1 cellular context compared by ENCODE assay signal in the genomic region with DNA sequence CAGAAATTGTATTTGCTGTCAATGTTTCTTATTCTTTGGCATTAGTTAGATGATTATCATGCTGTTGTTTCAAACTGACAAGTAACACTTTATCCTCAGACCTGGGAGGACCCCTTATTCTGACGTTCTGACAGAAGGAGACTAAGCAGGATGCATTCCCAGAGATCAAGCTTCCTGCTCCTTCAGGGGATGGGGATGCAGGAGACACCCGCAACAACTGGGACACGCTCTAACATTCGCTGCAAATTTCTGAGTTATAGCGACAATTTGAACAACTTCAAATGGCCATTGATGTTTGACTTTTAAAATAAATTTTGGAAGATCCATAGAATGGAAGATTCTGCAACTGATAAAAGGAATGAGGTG.
TF ChIP-seq lines count a peak whose summit lies in the region.

No MANE protein-coding gene starts in this region.

TF ChIP-seq in K562, 482 proteins besides CTCF, POLR2A, EP300 and RAD21 (continued from another document):
- TF ChIP-seq, protein P1, sequence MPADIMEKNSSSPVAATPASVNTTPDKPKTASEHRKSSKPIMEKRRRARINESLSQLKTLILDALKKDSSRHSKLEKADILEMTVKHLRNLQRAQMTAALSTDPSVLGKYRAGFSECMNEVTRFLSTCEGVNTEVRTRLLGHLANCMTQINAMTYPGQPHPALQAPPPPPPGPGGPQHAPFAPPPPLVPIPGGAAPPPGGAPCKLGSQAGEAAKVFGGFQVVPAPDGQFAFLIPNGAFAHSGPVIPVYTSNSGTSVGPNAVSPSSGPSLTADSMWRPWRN (IDR thresholded peaks at IDR 0.05; ENCODE audit: low read depth): 0 out of 2 replicates have a peak, but pooled peaks have one; percentile 1
- TF ChIP-seq NRF1 (conservative IDR thresholded peaks at IDR 0.05 in 1 of 2, IDR thresholded peaks at IDR 0.05 in 1 of 2) (peak; percentile 25 to 38; a peak in 3 of 4 replicates), ZNF133 (CRISPR knock-in tag; IDR thresholded peaks at IDR 0.05) (no peak), MTA3 (IDR thresholded peaks at IDR 0.05; ENCODE audit: borderline replicate concordance) (peak; percentile 3; the same call in 1 of the 2 replicates), POLR2H (tag; IDR thresholded peaks at IDR 0.05; ENCODE audit: low read depth) (peak; percentile 63; the same call in 1 of the 2 replicates), HNRNPLL (IDR thresholded peaks at IDR 0.05; ENCODE audit: low read depth, low read length, poor library complexity, severe bottlenecking) (no peak), ESRRA (IDR thresholded peaks at IDR 0.05; ENCODE audit: borderline replicate concordance, low read depth) (no peak), ARNT (IDR thresholded peaks at IDR 0.05) (0 out of 4 replicates have a peak, but pooled peaks of 1 of the 2 experiments have one; percentile 4), ZFP1 (CRISPR knock-in tag; IDR thresholded peaks at IDR 0.05) (no peak), HDAC2 (IDR thresholded peaks at IDR 0.05) (0 out of 2 replicates have a peak, but pooled peaks have one; percentile 10), MBD1 (CRISPR knock-in tag; IDR thresholded peaks at IDR 0.05) (no peak), ZNF696 (CRISPR knock-in tag; conservative IDR thresholded peaks at IDR 0.05) (no peak), ZNF445 (CRISPR knock-in tag; IDR thresholded peaks at IDR 0.05; ENCODE audit: low read depth) (no peak)
